ENCODE assay signal across 25 cellular contexts in the genomic region with DNA sequence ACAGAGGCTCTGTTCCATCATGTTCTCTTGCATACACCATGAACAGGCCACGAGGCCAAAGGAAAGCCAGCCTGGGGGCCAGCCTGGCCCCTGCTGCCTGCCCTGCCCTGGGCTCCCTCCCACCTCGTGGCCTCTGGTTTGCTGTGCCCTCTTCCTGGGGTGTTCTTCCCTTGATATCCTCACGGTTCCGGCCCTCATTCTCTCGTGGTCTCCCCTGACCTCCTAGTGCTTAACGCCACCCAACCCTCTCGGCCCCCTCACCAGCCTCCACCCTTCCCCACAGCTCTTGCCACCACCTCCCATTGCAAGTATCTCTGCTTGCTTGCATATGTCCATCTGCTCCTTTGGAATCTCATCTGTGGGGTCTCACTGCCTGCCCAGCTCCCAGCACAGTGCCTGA.
DNase-seq lines count a peak whose midpoint lies in the region; ATAC-seq, FAIRE-seq and TF ChIP-seq lines count a peak whose summit lies in the region.
"Had no signal": no experiment of that assay in that cellular context is flagged by ENCODE, and none has a peak within 500 bp of the region (broad histone marks: within the 10 kb centered on the region; RNA-seq: fewer than 3 reads in every experiment).

No MANE protein-coding gene starts in this region.

- no peak for ATAC-seq in activated naive CD8-positive, alpha-beta T cell treated with anti-CD3 and anti-CD28 coated beads, Interleukin-2, amount 10 ng/mL, durations not matched to agents 7 days and 5 days (ENCODE audit: low read depth)
- ATAC-seq in GM19328 (IDR thresholded peaks at IDR 0.05; ENCODE audit: unreplicated experiment), result no peak
- ATAC-seq: GM12878, GM23338, HCT116 had no signal

- no peak for TF ChIP-seq CTCF in kidney (IDR thresholded peaks at IDR 0.05; ENCODE audit: borderline replicate concordance, extremely low read depth, insufficient read depth)
- TF ChIP-seq CTCF in CD14-positive monocyte (IDR thresholded peaks at IDR 0.05), result no peak

- DNase-seq in activated naive CD8-positive, alpha-beta T cell treated with anti-CD3 and anti-CD28 coated beads, Interleukin-2, amount 10 ng/mL, durations not matched to agents 7 days and 5 days, result no peak
- no peak for DNase-seq in activated naive CD8-positive, alpha-beta T cell treated with anti-CD3 and anti-CD28 coated beads for 36 hours
- peak; percentile 39 for DNase-seq in kidney
- peak; percentile 61 for DNase-seq in posterior vena cava (ENCODE audit: low spot score)
- no peak for DNase-seq in urothelium cell line (ENCODE audit: low spot score)
- DNase-seq in CD14-positive monocyte (ENCODE audit: low spot score), result no peak
- DNase-seq in NCI-H446 treated with DMSO at 0.1 percent for 48 hours (lab: John Stamatoyannopoulos, UW), result no peak
- DNase-seq: CD4-positive, alpha-beta T cell; CD8-positive, alpha-beta memory T cell; DMS 273 treated with DMSO at 0.1 percent for 48 hours; DMS79; EL; GDM1; H9 had no signal

- H3K27me3 Mint-ChIP-seq in activated naive CD8-positive, alpha-beta T cell treated with anti-CD3 and anti-CD28 coated beads, Interleukin-2, amount 10 ng/mL, durations not matched to agents 7 days and 5 days, result peaks cover 37% of the 10 kb centered on the region
- H3K27me3 Mint-ChIP-seq in activated naive CD8-positive, alpha-beta T cell treated with anti-CD3 and anti-CD28 coated beads for 36 hours, result peaks cover 17% of the 10 kb centered on the region
- peaks cover 15 to 24% (median 20%) of the 10 kb centered on the region in 3 donors for H3K27me3 Mint-ChIP-seq in CD14-positive monocyte (ENCODE audit: low read depth in 3 of 3)

- no peak overlapping the region for H3K27ac ChIP-seq in kidney (ENCODE audit: low read depth in 2 of 2, low read length in 2 of 2)
- H3K27ac ChIP-seq: 22Rv1, BLaER1, C4-2B had no signal

- no peaks in the 10 kb centered on the region for H3K36me3 Mint-ChIP-seq in activated naive CD8-positive, alpha-beta T cell treated with anti-CD3 and anti-CD28 coated beads, Interleukin-2, amount 10 ng/mL, durations not matched to agents 7 days and 5 days
- no peaks in the 10 kb centered on the region for H3K36me3 Mint-ChIP-seq in activated naive CD8-positive, alpha-beta T cell treated with anti-CD3 and anti-CD28 coated beads for 36 hours
- H3K36me3 Mint-ChIP-seq in CD14-positive monocyte, result no peaks in the 10 kb centered on the region
- H3K36me3 Mint-ChIP-seq: CD8-positive, alpha-beta memory T cell had no signal

- H3K9me3 ChIP-seq in kidney (ENCODE audit: control insufficient read depth in 1 of 2, low read length in 2 of 2), result no peaks in the 10 kb centered on the region
- H3K9me3 ChIP-seq: BLaER1 had no signal

- H3K9me3 Mint-ChIP-seq in activated naive CD8-positive, alpha-beta T cell treated with anti-CD3 and anti-CD28 coated beads, Interleukin-2, amount 10 ng/mL, durations not matched to agents 7 days and 5 days, result no peaks in the 10 kb centered on the region
- H3K9me3 Mint-ChIP-seq in activated naive CD8-positive, alpha-beta T cell treated with anti-CD3 and anti-CD28 coated beads for 36 hours, result no peaks in the 10 kb centered on the region
- peaks cover 0 to 8% (median 3%) of the 10 kb centered on the region in 7 donors for H3K9me3 Mint-ChIP-seq in CD14-positive monocyte
- H3K9me3 Mint-ChIP-seq: CD4-positive, alpha-beta T cell; CD8-positive, alpha-beta memory T cell; GM23338; H9 had no signal

- H3K36me3 ChIP-seq in kidney (ENCODE audit: control insufficient read depth in 1 of 2, insufficient read depth in 2 of 2, low read length in 2 of 2), result no peaks in the 10 kb centered on the region
- H3K36me3 ChIP-seq: BLaER1 had no signal

- H3K4me1 ChIP-seq in kidney (ENCODE audit: control insufficient read depth in 1 of 2, insufficient read depth in 1 of 2, low read depth in 1 of 2, low read length in 2 of 2), result no peaks in the 10 kb centered on the region

- H3K4me3 Mint-ChIP-seq in activated naive CD8-positive, alpha-beta T cell treated with anti-CD3 and anti-CD28 coated beads, Interleukin-2, amount 10 ng/mL, durations not matched to agents 7 days and 5 days, result no peak overlapping the region
- H3K4me3 Mint-ChIP-seq in activated naive CD8-positive, alpha-beta T cell treated with anti-CD3 and anti-CD28 coated beads for 36 hours, result no peak overlapping the region
- H3K4me3 Mint-ChIP-seq in CD14-positive monocyte, result peak overlapping the region in 1 of 2 donors; percentile 46
- H3K4me3 Mint-ChIP-seq: B cell; CD4-positive, alpha-beta T cell; CD8-positive, alpha-beta memory T cell; GM23338; H9 had no signal

- no peak for FAIRE-seq in kidney (lab: Jason Lieb, UNC)
- peak; percentile 73 for FAIRE-seq in urothelium cell line (lab: Jason Lieb, UNC)
- FAIRE-seq: A204.1, D721Med, GM12878, GM19239 had no signal

- POLR2A ChIA-PET in activated naive CD8-positive, alpha-beta T cell treated with anti-CD3 and anti-CD28 coated beads, Interleukin-2, amount 10 ng/mL, durations not matched to agents 7 days and 5 days (lab: Charles Lee), result no interaction called here

- peak overlapping the region; percentile 6 for H3K27ac Mint-ChIP-seq in activated naive CD8-positive, alpha-beta T cell treated with anti-CD3 and anti-CD28 coated beads, Interleukin-2, amount 10 ng/mL, durations not matched to agents 7 days and 5 days
- H3K27ac Mint-ChIP-seq in activated naive CD8-positive, alpha-beta T cell treated with anti-CD3 and anti-CD28 coated beads for 36 hours, result no peak overlapping the region
- peak overlapping the region in 1 of 7 donors; percentile 63 for H3K27ac Mint-ChIP-seq in CD14-positive monocyte
- H3K27ac Mint-ChIP-seq: B cell; CD4-positive, alpha-beta T cell; CD8-positive, alpha-beta memory T cell; GM23338; H9 had no signal

- H3K4me1 Mint-ChIP-seq in activated naive CD8-positive, alpha-beta T cell treated with anti-CD3 and anti-CD28 coated beads, Interleukin-2, amount 10 ng/mL, durations not matched to agents 7 days and 5 days, result no peaks in the 10 kb centered on the region
- no peaks in the 10 kb centered on the region for H3K4me1 Mint-ChIP-seq in activated naive CD8-positive, alpha-beta T cell treated with anti-CD3 and anti-CD28 coated beads for 36 hours
- H3K4me1 Mint-ChIP-seq in CD14-positive monocyte, result peaks cover 7% of the 10 kb centered on the region
- H3K4me1 Mint-ChIP-seq: B cell; CD8-positive, alpha-beta memory T cell had no signal

- H3K4me3 ChIP-seq in kidney (ENCODE audit: low read length in 2 of 2), result no peak overlapping the region
- H3K4me3 ChIP-seq: BLaER1, GM12878, GM23338 had no signal

- H3K9ac ChIP-seq in kidney (ENCODE audit: low read length in 2 of 2), result no peak overlapping the region
- H3K9ac ChIP-seq: BLaER1 had no signal

- intact Hi-C loops in kidney (cut with DNase I) (no loop called here), posterior vena cava (cut with DNase I) (loop anchor here in 1 of 2 donors (1.0 kb wide), 2 partner anchors 21 to 37 kb away; no protein-coding TSS in a partner anchor), CD14-positive monocyte (cut with micrococcal nuclease) (no loop called here)

Comparison
In these comparisons a context has a peak if more than half of its experiments do, and no peak if none do; other contexts are left out.
1. DNase-seq: peak in kidney (single experiment) and posterior vena cava (single experiment); none in activated naive CD8-positive, alpha-beta T cell treated with anti-CD3 and anti-CD28 coated beads, Interleukin-2, amount 10 ng/mL, durations not matched to agents 7 days and 5 days (single experiment), activated naive CD8-positive, alpha-beta T cell treated with anti-CD3 and anti-CD28 coated beads for 36 hours (single experiment), urothelium cell line (single experiment), CD14-positive monocyte (single experiment) and NCI-H446 treated with DMSO at 0.1 percent for 48 hours (single experiment).